In the genomic region with DNA sequence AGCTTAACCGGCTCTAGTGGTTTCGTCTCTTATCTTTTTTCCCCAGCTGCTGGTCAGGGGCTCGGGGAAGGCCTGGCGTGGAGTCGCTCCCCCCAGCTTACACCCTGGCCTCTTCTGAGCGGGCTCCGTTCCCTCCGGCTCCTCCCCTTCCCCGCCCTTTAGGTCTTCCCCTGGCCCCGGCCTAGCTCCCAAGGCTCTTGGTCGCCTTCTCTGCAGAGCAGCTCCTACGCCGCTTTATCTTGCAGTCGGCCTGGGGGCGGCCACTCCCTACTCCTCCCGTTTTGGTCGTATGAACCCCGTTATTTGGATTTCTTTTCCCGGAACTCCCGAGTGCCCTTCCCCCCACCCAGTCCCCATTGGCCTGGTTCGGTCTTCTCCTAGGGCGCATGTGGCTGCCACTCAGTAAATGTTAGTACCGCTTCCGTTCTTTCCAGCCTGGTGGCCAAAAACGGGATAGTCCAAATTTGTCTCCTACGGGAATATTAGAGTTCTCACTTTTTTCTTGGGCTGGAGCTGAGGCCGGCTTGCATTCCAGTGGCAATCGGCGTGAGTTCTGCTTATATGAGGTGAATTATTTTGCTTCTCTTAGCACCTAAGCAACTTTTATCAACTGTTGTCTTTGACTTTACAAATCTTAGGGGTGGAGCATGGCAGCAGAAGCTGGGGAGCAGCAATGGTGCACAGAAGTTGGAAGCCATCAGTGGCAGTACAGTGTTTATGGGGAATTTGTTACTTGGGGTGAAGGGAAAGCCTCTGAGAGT, we compare ENCODE assay signal across 1 cellular context.
TF ChIP-seq lines count a peak whose summit lies in the region.

No MANE protein-coding gene starts in this region.

TF ChIP-seq in HepG2, 621 proteins besides CTCF, POLR2A, EP300 and RAD21 (continued from another document and continues in another):
- TF ChIP-seq TIGD3 (CRISPR knock-in tag; IDR thresholded peaks at IDR 0.05; ENCODE audit: borderline replicate concordance), result no peak
- no peak for TF ChIP-seq PCBP2 (optimal IDR thresholded peaks at IDR 0.05; ENCODE audit: low read depth, low read length, poor library complexity, severe bottlenecking)
- TF ChIP-seq MXI1 (IDR thresholded peaks at IDR 0.05; ENCODE audit: borderline replicate concordance, low read depth, low read length), result peak; percentile 57; the same call in 1 of the 3 replicates
- peak; percentile 53; the same call in 1 of the 2 replicates for TF ChIP-seq ZBTB10 (CRISPR knock-in tag; IDR thresholded peaks at IDR 0.05; ENCODE audit: borderline replicate concordance)
- no peak for TF ChIP-seq JUNB (CRISPR knock-in tag; IDR thresholded peaks at IDR 0.05; ENCODE audit: borderline replicate concordance)
- TF ChIP-seq, protein P1, sequence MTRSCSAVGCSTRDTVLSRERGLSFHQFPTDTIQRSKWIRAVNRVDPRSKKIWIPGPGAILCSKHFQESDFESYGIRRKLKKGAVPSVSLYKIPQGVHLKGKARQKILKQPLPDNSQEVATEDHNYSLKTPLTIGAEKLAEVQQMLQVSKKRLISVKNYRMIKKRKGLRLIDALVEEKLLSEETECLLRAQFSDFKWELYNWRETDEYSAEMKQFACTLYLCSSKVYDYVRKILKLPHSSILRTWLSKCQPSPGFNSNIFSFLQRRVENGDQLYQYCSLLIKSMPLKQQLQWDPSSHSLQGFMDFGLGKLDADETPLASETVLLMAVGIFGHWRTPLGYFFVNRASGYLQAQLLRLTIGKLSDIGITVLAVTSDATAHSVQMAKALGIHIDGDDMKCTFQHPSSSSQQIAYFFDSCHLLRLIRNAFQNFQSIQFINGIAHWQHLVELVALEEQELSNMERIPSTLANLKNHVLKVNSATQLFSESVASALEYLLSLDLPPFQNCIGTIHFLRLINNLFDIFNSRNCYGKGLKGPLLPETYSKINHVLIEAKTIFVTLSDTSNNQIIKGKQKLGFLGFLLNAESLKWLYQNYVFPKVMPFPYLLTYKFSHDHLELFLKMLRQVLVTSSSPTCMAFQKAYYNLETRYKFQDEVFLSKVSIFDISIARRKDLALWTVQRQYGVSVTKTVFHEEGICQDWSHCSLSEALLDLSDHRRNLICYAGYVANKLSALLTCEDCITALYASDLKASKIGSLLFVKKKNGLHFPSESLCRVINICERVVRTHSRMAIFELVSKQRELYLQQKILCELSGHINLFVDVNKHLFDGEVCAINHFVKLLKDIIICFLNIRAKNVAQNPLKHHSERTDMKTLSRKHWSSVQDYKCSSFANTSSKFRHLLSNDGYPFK (CRISPR knock-in tag; IDR thresholded peaks at IDR 0.05; ENCODE audit: borderline replicate concordance), result no peak
- peak; percentile 96 for TF ChIP-seq YEATS4 (CRISPR knock-in tag; IDR thresholded peaks at IDR 0.05; ENCODE audit: borderline replicate concordance)
- TF ChIP-seq ZSCAN21 (CRISPR knock-in tag; IDR thresholded peaks at IDR 0.05; ENCODE audit: borderline replicate concordance), result peak; percentile 11; the same call in 1 of the 2 replicates
- peak; percentile 92 for TF ChIP-seq SNAI1 (CRISPR knock-in tag; IDR thresholded peaks at IDR 0.05; ENCODE audit: borderline replicate concordance)
- no peak for TF ChIP-seq MEIS1 (CRISPR knock-in tag; IDR thresholded peaks at IDR 0.05; ENCODE audit: borderline replicate concordance)
- no peak for TF ChIP-seq RBM39 (IDR thresholded peaks at IDR 0.05; ENCODE audit: low read depth, low read length, poor library complexity, severe bottlenecking)
- TF ChIP-seq, protein P2, sequence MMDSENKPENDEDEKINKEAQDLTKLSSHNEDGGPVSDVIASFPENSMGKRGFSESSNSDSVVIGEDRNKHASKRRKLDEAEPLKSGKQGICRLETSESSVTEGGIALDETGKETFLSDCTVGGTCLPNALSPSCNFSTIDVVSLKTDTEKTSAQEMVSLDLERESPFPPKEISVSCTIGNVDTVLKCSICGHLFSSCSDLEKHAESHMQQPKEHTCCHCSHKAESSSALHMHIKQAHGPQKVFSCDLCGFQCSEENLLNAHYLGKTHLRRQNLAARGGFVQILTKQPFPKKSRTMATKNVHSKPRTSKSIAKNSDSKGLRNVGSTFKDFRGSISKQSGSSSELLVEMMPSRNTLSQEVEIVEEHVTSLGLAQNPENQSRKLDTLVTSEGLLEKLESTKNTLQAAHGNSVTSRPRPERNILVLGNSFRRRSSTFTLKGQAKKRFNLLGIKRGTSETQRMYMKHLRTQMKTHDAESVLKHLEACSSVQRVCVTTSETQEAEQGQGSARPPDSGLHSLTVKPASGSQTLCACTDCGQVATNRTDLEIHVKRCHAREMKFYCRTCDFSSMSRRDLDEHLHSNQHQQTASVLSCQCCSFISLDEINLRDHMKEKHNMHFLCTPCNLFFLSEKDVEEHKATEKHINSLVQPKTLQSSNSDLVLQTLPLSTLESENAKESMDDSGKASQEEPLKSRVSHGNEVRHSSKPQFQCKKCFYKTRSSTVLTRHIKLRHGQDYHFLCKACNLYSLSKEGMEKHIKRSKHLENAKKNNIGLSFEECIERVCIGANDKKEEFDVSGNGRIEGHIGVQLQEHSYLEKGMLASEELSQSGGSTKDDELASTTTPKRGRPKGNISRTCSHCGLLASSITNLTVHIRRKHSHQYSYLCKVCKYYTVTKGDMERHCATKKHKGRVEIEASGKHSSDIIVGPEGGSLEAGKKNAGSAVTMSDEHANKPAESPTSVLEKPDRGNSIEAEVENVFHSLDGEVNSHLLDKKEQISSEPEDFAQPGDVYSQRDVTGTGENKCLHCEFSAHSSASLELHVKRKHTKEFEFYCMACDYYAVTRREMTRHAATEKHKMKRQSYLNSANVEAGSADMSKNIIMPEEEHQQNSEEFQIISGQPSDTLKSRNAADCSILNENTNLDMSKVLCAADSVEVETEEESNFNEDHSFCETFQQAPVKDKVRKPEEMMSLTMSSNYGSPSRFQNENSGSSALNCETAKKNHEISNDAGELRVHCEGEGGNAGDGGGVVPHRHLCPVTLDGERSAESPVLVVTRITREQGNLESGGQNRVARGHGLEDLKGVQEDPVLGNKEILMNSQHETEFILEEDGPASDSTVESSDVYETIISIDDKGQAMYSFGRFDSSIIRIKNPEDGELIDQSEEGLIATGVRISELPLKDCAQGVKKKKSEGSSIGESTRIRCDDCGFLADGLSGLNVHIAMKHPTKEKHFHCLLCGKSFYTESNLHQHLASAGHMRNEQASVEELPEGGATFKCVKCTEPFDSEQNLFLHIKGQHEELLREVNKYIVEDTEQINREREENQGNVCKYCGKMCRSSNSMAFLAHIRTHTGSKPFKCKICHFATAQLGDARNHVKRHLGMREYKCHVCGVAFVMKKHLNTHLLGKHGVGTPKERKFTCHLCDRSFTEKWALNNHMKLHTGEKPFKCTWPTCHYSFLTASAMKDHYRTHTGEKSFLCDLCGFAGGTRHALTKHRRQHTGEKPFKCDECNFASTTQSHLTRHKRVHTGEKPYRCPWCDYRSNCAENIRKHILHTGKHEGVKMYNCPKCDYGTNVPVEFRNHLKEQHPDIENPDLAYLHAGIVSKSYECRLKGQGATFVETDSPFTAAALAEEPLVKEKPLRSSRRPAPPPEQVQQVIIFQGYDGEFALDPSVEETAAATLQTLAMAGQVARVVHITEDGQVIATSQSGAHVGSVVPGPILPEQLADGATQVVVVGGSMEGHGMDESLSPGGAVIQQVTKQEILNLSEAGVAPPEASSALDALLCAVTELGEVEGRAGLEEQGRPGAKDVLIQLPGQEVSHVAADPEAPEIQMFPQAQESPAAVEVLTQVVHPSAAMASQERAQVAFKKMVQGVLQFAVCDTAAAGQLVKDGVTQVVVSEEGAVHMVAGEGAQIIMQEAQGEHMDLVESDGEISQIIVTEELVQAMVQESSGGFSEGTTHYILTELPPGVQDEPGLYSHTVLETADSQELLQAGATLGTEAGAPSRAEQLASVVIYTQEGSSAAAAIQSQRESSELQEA (CRISPR knock-in tag; IDR thresholded peaks at IDR 0.05; ENCODE audit: not compliant biosample characterization), result no peak
- TF ChIP-seq PRPF4 (IDR thresholded peaks at IDR 0.05; ENCODE audit: low read depth, low read length, poor library complexity, severe bottlenecking), result no peak
- no peak for TF ChIP-seq ZNF251 (CRISPR knock-in tag; IDR thresholded peaks at IDR 0.05)
- no peak for TF ChIP-seq SKIL (CRISPR knock-in tag; IDR thresholded peaks at IDR 0.05; ENCODE audit: borderline replicate concordance)
- no peak for TF ChIP-seq WIZ (CRISPR knock-in tag; IDR thresholded peaks at IDR 0.05)
- no peak for TF ChIP-seq HMGXB3 (CRISPR knock-in tag; IDR thresholded peaks at IDR 0.05; ENCODE audit: borderline replicate concordance)
- TF ChIP-seq, protein P3, sequence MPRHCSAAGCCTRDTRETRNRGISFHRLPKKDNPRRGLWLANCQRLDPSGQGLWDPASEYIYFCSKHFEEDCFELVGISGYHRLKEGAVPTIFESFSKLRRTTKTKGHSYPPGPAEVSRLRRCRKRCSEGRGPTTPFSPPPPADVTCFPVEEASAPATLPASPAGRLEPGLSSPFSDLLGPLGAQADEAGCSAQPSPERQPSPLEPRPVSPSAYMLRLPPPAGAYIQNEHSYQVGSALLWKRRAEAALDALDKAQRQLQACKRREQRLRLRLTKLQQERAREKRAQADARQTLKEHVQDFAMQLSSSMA (CRISPR knock-in tag; IDR thresholded peaks at IDR 0.05), result peak; percentile 69; the same call in 1 of the 2 replicates
- no peak for TF ChIP-seq ZNF775 (CRISPR knock-in tag; IDR thresholded peaks at IDR 0.05; ENCODE audit: borderline replicate concordance)
